8 cellular contexts compared by ENCODE assay signal in the genomic region with DNA sequence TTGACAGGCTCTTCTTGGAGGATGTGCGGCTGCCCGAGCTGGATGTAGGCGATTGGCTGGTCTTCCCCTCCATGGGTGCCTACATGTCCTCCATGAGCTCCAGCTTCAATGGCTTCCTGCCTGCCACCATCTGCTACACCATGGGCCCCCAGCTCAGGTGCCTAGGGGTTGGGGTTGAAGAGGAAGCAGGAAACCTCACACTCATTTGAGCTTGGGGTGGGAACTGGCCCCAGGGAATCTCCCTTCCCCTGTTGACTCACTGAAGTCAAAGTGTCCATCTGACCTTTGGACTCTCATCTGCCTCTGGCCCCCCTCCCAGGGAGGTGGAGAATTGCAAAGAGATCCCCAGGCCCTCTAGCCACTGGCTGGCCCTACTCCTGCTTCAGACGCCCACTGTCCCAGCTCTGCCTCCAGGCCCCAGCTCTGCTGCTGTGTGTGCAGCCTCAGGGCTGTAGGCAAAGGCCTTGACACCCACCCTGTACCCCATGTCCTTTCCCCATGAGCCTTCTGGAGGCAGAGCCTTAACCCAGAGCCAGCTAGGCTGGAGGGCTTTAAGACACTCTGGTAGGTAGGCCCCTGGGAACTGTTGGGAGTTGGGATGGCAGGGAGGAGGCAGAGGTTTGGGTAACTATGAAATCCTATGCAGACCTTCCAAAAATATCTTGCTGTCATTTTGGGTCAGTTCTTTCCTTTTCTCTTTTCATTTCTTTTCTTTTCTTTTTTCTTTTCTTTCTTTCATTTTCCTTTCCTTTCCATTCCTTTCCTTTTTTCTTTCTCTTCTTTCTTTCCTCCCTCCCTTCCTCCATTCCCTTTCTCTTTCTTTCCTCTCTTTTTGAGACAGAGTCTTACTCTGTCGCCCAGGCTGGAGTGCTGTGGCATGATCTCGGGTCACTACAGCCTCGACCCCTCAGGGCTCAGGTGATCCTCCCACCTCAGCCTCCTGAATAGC.
A peak's percentile ranks its signal among the peaks of the same experiment; 100 is the strongest.
DNase-seq lines count a peak whose midpoint lies in the region; ATAC-seq lines count a peak whose summit lies in the region.

No MANE protein-coding gene starts in this region.

- peak; percentile 79 for DNase-seq in DMS53 treated with DMSO at 0.1 percent for 48 hours (lab: John Stamatoyannopoulos, UW; ENCODE audit: unreplicated experiment)
- DNase-seq in HT-29 (ENCODE audit: low spot score), result peak; percentile 22
- DNase-seq in left colon, result peak in 1 of 2 donors; percentile 30
- no peak for DNase-seq in OCI-M1 (lab: John Stamatoyannopoulos, UW)
- DNase-seq in cerebellum (ENCODE audit: low spot score), result no peak
- no peak for DNase-seq in stimulated activated naive CD4-positive, alpha-beta T cell treated with Interleukin-2 at 50 U/mL for 16 hours (lab: John Stamatoyannopoulos, UW)

- peak; percentile 39 for ATAC-seq in GM19324 (IDR thresholded peaks at IDR 0.05; ENCODE audit: low FRiP score, unreplicated experiment)
- ATAC-seq in left colon, result peak; percentile 69
- ATAC-seq in HG03097 (IDR thresholded peaks at IDR 0.05; ENCODE audit: low FRiP score, unreplicated experiment), result no peak

- intact Hi-C loops in left colon (cut with DNase I, micrococcal nuclease), result no loop called here

Comparison
In these comparisons a context has a peak if more than half of its experiments do, and no peak if none do; other contexts are left out.
1. DNase-seq: peak in DMS53 treated with DMSO at 0.1 percent for 48 hours (single experiment) and HT-29 (single experiment); none in OCI-M1 (single experiment), cerebellum (single experiment) and stimulated activated naive CD4-positive, alpha-beta T cell treated with Interleukin-2 at 50 U/mL for 16 hours (single experiment).